Comparison of ENCODE assay signal across 1 cellular context in genomic region chr5:126360467-126360866, GRCh38.
TF ChIP-seq lines count a peak whose summit lies in the region.

No MANE protein-coding gene starts in this region.

TF ChIP-seq in SK-N-SH treated with all-trans-retinoic acid at 6 μM for 48 hours, 23 proteins besides CTCF, POLR2A, EP300 and RAD21 (continued from another document):
- TF ChIP-seq ZNF70 (CRISPR knock-in tag; IDR thresholded peaks at IDR 0.05): no peak
